17 cellular contexts compared by ENCODE assay signal in the genomic region with DNA sequence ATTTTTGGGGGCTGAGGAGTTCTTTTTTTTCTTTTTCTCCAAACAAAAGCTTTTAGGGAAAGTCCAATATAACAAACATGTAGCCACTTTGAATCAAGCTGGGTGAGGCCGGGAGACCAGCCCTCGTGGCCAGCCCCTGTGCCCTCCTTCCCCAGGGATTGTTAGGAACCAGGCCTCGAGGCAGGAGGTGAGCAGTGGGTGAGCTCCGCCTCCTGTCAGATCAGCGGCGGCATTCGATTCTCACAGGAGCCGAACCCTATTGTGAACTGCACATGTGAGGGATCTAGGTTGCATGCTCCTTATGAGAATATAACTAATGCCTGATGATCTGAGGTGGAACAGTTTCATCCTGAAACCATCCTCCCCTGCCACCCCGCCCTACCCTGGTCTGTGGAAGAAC. TPM values are rescaled to one million over a fixed set of nuclear protein-coding genes. Genes with fewer than 3 reads are reported as not detected.
DNase-seq lines count a peak whose midpoint lies in the region; ATAC-seq and TF ChIP-seq lines count a peak whose summit lies in the region.
"Had no signal": no experiment of that assay in that cellular context is flagged by ENCODE, and none has a peak within 500 bp of the region (broad histone marks: within the 10 kb centered on the region; RNA-seq: fewer than 3 reads in every experiment).

No MANE protein-coding gene starts in this region.

- no peak for ATAC-seq in left lobe of liver
- ATAC-seq: A549, GM23338 had no signal

- CTCF ChIA-PET in CD4-positive, alpha-beta memory T cell (lab: Charles Lee; ENCODE audit: partially characterized antibody): no interaction called here

- H3K36me3 ChIP-seq in stomach: peaks cover 0 to 4% (median 0%) of the 10 kb centered on the region in 4 donors
- no peaks in the 10 kb centered on the region for H3K36me3 ChIP-seq in vagina
- H3K36me3 ChIP-seq in CD4-positive, alpha-beta memory T cell (ENCODE audit: insufficient read depth, low read length): no peaks in the 10 kb centered on the region
- no peaks in the 10 kb centered on the region for H3K36me3 ChIP-seq in thyroid gland

- TF ChIP-seq EP300 in stomach (IDR thresholded peaks at IDR 0.05): no peak

- H3K4me3 Mint-ChIP-seq in CD4-positive, alpha-beta memory T cell: no peak overlapping the region
- H3K4me3 Mint-ChIP-seq: CD14-positive monocyte; CD8-positive, alpha-beta memory T cell; GM23338 had no signal

- no peaks in the 10 kb centered on the region for H3K36me3 Mint-ChIP-seq in CD4-positive, alpha-beta memory T cell
- H3K36me3 Mint-ChIP-seq: CD14-positive monocyte had no signal

- no peak overlapping the region for H3K27ac Mint-ChIP-seq in CD4-positive, alpha-beta memory T cell
- H3K27ac Mint-ChIP-seq: CD14-positive monocyte; CD8-positive, alpha-beta memory T cell; GM23338 had no signal

- H3K9me3 ChIP-seq in stomach (no peaks in the 10 kb centered on the region), vagina (no peaks in the 10 kb centered on the region), thyroid gland (no peaks in the 10 kb centered on the region)
- no peaks in the 10 kb centered on the region for H3K9me3 ChIP-seq in CD4-positive, alpha-beta memory T cell (ENCODE audit: control insufficient read depth in 1 of 2, low read length in 2 of 2)
- H3K9me3 ChIP-seq: A549 had no signal

- no peaks in the 10 kb centered on the region for H3K4me1 Mint-ChIP-seq in CD4-positive, alpha-beta memory T cell
- H3K4me1 Mint-ChIP-seq: CD14-positive monocyte; CD8-positive, alpha-beta memory T cell; GM23338 had no signal

- POLR2A ChIA-PET in CD4-positive, alpha-beta memory T cell (lab: Charles Lee; ENCODE audit: partially characterized antibody): no interaction called here

- TF ChIP-seq POLR2A in stomach (IDR thresholded peaks at IDR 0.05) (no peak), vagina (IDR thresholded peaks at IDR 0.05) (no peak), thyroid gland (IDR thresholded peaks at IDR 0.05) (no peak)

- no peak overlapping the region for H3K27ac ChIP-seq in stomach
- H3K27ac ChIP-seq in vagina: no peak overlapping the region
- no peak overlapping the region for H3K27ac ChIP-seq in CD4-positive, alpha-beta memory T cell (ENCODE audit: low read depth, low read length)
- no peak overlapping the region for H3K27ac ChIP-seq in thyroid gland
- H3K27ac ChIP-seq: A549, HL-60 had no signal

- H3K9me3 Mint-ChIP-seq in CD4-positive, alpha-beta memory T cell: peaks cover 0 to 2% (median 0%) of the 10 kb centered on the region in 8 donors
- H3K9me3 Mint-ChIP-seq: CD8-positive, alpha-beta memory T cell; GM23338 had no signal

- intact Hi-C loops in stomach (cut with DNase I; ENCODE audit: low total_unique reads) (no loop called here), vagina (cut with DNase I) (no loop called here), thyroid gland (cut with DNase I) (no loop called here)
- intact Hi-C loops in CD4-positive, alpha-beta memory T cell (cut with micrococcal nuclease): no loop called here

- H3K27me3 Mint-ChIP-seq in CD4-positive, alpha-beta memory T cell: no peaks in the 10 kb centered on the region

- TF ChIP-seq CTCF in stomach (IDR thresholded peaks at IDR 0.05) (no peak), vagina (IDR thresholded peaks at IDR 0.05) (no peak), thyroid gland (IDR thresholded peaks at IDR 0.05) (no peak)

- H3K27me3 ChIP-seq in stomach: no peaks in the 10 kb centered on the region
- H3K27me3 ChIP-seq in vagina: no peaks in the 10 kb centered on the region
- H3K27me3 ChIP-seq in CD4-positive, alpha-beta memory T cell (ENCODE audit: insufficient read depth, low read length): no peaks in the 10 kb centered on the region
- H3K27me3 ChIP-seq in thyroid gland: no peaks in the 10 kb centered on the region

- 82 to 89% (median 87%) methylated on average over 9 of the region's 9 CpGs for WGBS in stomach, 5 donors
- WGBS in thyroid gland, 2 donors: 65 to 86% methylated on average over 9 of the region's 9 CpGs

- H3K4me1 ChIP-seq in stomach: no peaks in the 10 kb centered on the region
- no peaks in the 10 kb centered on the region for H3K4me1 ChIP-seq in vagina
- no peaks in the 10 kb centered on the region for H3K4me1 ChIP-seq in CD4-positive, alpha-beta memory T cell (ENCODE audit: insufficient read depth, low read length)
- no peaks in the 10 kb centered on the region for H3K4me1 ChIP-seq in thyroid gland
- H3K4me1 ChIP-seq: A549 had no signal

- H3K4me3 ChIP-seq in stomach (no peak overlapping the region), vagina (no peak overlapping the region), thyroid gland (replicated peaks in 1 of 3) (no peak overlapping the region)
- H3K4me3 ChIP-seq in CD4-positive, alpha-beta memory T cell (ENCODE audit: low read length in 2 of 2): no peak overlapping the region
- H3K4me3 ChIP-seq: A549, GM23338 had no signal

- peak; percentile 35 for DNase-seq in ecto neural progenitor cell (ENCODE audit: low spot score)
- peak; percentile 39 for DNase-seq in left lobe of liver (ENCODE audit: low spot score)
- DNase-seq in stomach: peak; percentile 23
- peak; percentile 72 to 77 for DNase-seq in vagina (ENCODE audit: extremely low spot score in 2 of 2)
- no peak for DNase-seq in Ammon's horn (ENCODE audit: low spot score)
- DNase-seq in CD4-positive, alpha-beta memory T cell: no peak
- no peak for DNase-seq in thyroid gland
- DNase-seq: CD8-positive, alpha-beta memory T cell; DMS 273 treated with DMSO at 0.1 percent for 48 hours; H7 had no signal

RNA-seq across cellular contexts. Expression of gene TTC22, which starts 41.8 kb away (rescaled TPM):
- total RNA-seq in left lobe of liver (4.4 TPM), stomach (10 to 100 TPM in 3 of 5 donors, 1 to 10 TPM in 2; 6.7 to 65.2 (median 27.4) TPM), vagina (43.5 TPM), thyroid gland (10 to 100 TPM in 3 of 4 donors, 1 to 10 TPM in 1; 8.0 to 14.0 (median 11.1) TPM)
- 10 to 100 TPM in 2 of 3 donors, 1 to 10 TPM in 1; 4.2 to 26.1 (median 17.2) TPM for polyA plus RNA-seq in stomach
- 10 to 100 TPM; 18.6 to 19.0 TPM for total RNA-seq in CD4-positive, alpha-beta memory T cell
- polyA plus RNA-seq in CD4-positive, alpha-beta memory T cell: 1 to 10 TPM; 1.4 to 5.5 TPM
- total RNA-seq: Daoy had no signal
- polyA plus RNA-seq: A549, AG04450, BJ had no signal

RNA-seq across cellular contexts. Expression of gene DHCR24, which starts 44.0 kb away (rescaled TPM):
- total RNA-seq in left lobe of liver (828 TPM), stomach (100 to 1,000 TPM in 1 of 5 donors, 10 to 100 TPM in 4; 25.7 to 347 (median 67.9) TPM), vagina (141 TPM), thyroid gland (10 to 100 TPM; 22.4 to 82.2 (median 40.4) TPM)
- 10 to 100 TPM; 20.0 to 77.5 (median 70.1) TPM for polyA plus RNA-seq in stomach
- 1 to 10 TPM; 7.1 to 7.6 TPM for total RNA-seq in CD4-positive, alpha-beta memory T cell
- polyA plus RNA-seq in CD4-positive, alpha-beta memory T cell: 1 to 10 TPM; 5.9 to 9.9 TPM

Comparison
In these comparisons a context has a peak if more than half of its experiments do, and no peak if none do; other contexts are left out.
1. DNase-seq: peak in ecto neural progenitor cell (single experiment), left lobe of liver (single experiment), stomach (single experiment) and vagina (2 of 2); none in Ammon's horn (single experiment), CD4-positive, alpha-beta memory T cell (0 of 5) and thyroid gland (0 of 2).